In the genomic region with DNA sequence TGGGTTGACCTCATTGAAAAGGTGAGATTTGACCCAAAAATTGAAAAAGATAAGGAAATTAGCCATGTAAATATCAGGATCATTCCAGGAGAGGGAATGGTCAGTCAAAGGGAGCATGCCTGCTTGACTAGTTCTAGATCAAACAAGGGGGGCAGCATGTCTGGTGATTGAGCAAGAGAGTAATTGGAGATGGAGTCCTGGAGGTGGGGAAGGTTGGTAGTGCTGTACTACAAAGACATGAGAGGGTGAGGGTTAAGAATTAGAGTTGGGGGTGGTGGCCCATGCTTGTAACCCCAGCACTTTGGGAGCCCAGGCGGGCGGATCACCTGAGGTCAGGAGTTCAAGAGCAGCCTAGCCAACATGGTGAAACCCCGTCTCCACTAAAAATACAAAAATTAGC, we compare ENCODE assay signal across 13 cellular contexts. TPM values are rescaled to one million over a fixed set of nuclear protein-coding genes. Genes with fewer than 3 reads are reported as not detected.
A peak's percentile ranks its signal among the peaks of the same experiment; 100 is the strongest.
DNase-seq lines count a peak whose midpoint lies in the region; ATAC-seq and TF ChIP-seq lines count a peak whose summit lies in the region.
"Had no signal": no experiment of that assay in that cellular context is flagged by ENCODE, and none has a peak within 500 bp of the region (broad histone marks: within the 10 kb centered on the region; RNA-seq: fewer than 3 reads in every experiment).

No MANE protein-coding gene starts in this region.

- peaks cover 12% of the 10 kb centered on the region; the same call in 1 of the 2 replicates for H3K36me3 ChIP-seq in OCI-LY7 (ENCODE audit: insufficient read depth, low read length)

- peaks cover 53% of the 10 kb centered on the region for H3K4me1 Mint-ChIP-seq in stimulated activated naive CD8-positive, alpha-beta T cell treated with anti-CD3 and anti-CD28 coated beads, Interleukin-15, Interleukin-2, amounts not matched to agents 100 ng/mL and 50 ng/mL, for 24 hours (ENCODE audit: low read depth)
- peaks cover 54% of the 10 kb centered on the region for H3K4me1 Mint-ChIP-seq in stimulated activated naive CD8-positive, alpha-beta T cell treated with anti-CD3 and anti-CD28 coated beads, Interleukin-15, amount 100 ng/mL, for 72 hours
- H3K4me1 Mint-ChIP-seq in glutamatergic neuron (ENCODE audit: low read depth, unreplicated experiment) = peaks cover 9% of the 10 kb centered on the region

- H3K9me3 Mint-ChIP-seq in stimulated activated naive CD8-positive, alpha-beta T cell treated with anti-CD3 and anti-CD28 coated beads, Interleukin-15, Interleukin-2, amounts not matched to agents 100 ng/mL and 50 ng/mL, for 24 hours = no peaks in the 10 kb centered on the region
- no peaks in the 10 kb centered on the region for H3K9me3 Mint-ChIP-seq in stimulated activated naive CD8-positive, alpha-beta T cell treated with anti-CD3 and anti-CD28 coated beads, Interleukin-15, amount 100 ng/mL, for 72 hours
- peaks cover 4% of the 10 kb centered on the region for H3K9me3 Mint-ChIP-seq in glutamatergic neuron (ENCODE audit: unreplicated experiment)
- H3K9me3 Mint-ChIP-seq: activated B cell treated with CpG ODN at 0.5 μM for 24 hours had no signal

- H3K79me2 ChIP-seq in OCI-LY7 (ENCODE audit: insufficient read depth, low read depth, low read length) = peaks cover 63% of the 10 kb centered on the region

- H3K36me3 Mint-ChIP-seq in stimulated activated naive CD8-positive, alpha-beta T cell treated with anti-CD3 and anti-CD28 coated beads, Interleukin-15, Interleukin-2, amounts not matched to agents 100 ng/mL and 50 ng/mL, for 24 hours (ENCODE audit: low read depth) = peaks cover 13% of the 10 kb centered on the region
- H3K36me3 Mint-ChIP-seq in glutamatergic neuron (ENCODE audit: unreplicated experiment) = no peaks in the 10 kb centered on the region

- no TSS peak for BruUV-seq in OCI-LY7 (replicated peaks; lab: Mats Ljungman, UMichigan)

- H3K27ac Mint-ChIP-seq in stimulated activated naive CD8-positive, alpha-beta T cell treated with anti-CD3 and anti-CD28 coated beads, Interleukin-15, Interleukin-2, amounts not matched to agents 100 ng/mL and 50 ng/mL, for 24 hours = peak overlapping the region; percentile 8
- H3K27ac Mint-ChIP-seq in stimulated activated naive CD8-positive, alpha-beta T cell treated with anti-CD3 and anti-CD28 coated beads, Interleukin-15, amount 100 ng/mL, for 72 hours = peak overlapping the region in 1 of 2 donors; percentile 1
- peak overlapping the region; percentile 0 for H3K27ac Mint-ChIP-seq in glutamatergic neuron (ENCODE audit: unreplicated experiment)
- H3K27ac Mint-ChIP-seq: activated B cell treated with CpG ODN at 0.5 μM for 24 hours had no signal

- no peak for DNase-seq in stimulated activated naive CD8-positive, alpha-beta T cell treated with anti-CD3 and anti-CD28 coated beads, Interleukin-15, amount 100 ng/mL, for 72 hours
- DNase-seq in OCI-LY7 (ENCODE audit: low spot score) (no peak), glutamatergic neuron (no peak), GOT3 (lab: John Stamatoyannopoulos, UW) (no peak)
- no peak for DNase-seq in stimulated activated CD4-positive, alpha-beta T cell treated with anti-CD3 and anti-CD28 coated beads, Interleukin-15, amount 100 ng/mL, for 24 hours
- DNase-seq in central memory CD4-positive, alpha-beta T cell = no peak
- DNase-seq: activated B cell treated with CpG ODN at 0.5 μM for 24 hours, NCI-H1092, NCI-H748 treated with DMSO at 0.1 percent for 48 hours, Right ventricle myocardium superior had no signal

- H3K9me2 ChIP-seq in OCI-LY7 (ENCODE audit: insufficient read depth, low read length) = no peaks in the 10 kb centered on the region

- 0 out of 2 replicates have a peak overlapping the region, but pooled peaks have one; percentile 11 for H3K4me2 ChIP-seq in OCI-LY7 (ENCODE audit: low read length)

- CTCF ChIA-PET in OCI-LY7 (lab: Charles Lee; ENCODE audit: unreplicated experiment) = no interaction called here

- no peak for ATAC-seq in stimulated activated naive CD8-positive, alpha-beta T cell treated with anti-CD3 and anti-CD28 coated beads, Interleukin-15, amount 100 ng/mL, for 72 hours
- ATAC-seq in HG03196 (IDR thresholded peaks at IDR 0.05; ENCODE audit: unreplicated experiment) = no peak
- ATAC-seq: esophagus mucosa had no signal

- no peak for TF ChIP-seq CTCF in OCI-LY7 (conservative IDR thresholded peaks at IDR 0.05; ENCODE audit: low read length)
- no peak for TF ChIP-seq CTCF in glutamatergic neuron (IDR thresholded peaks at IDR 0.05; ENCODE audit: partially characterized antibody, unreplicated experiment)

- POLR2A ChIA-PET in OCI-LY7 (lab: Charles Lee) = no interaction called here

- no peak overlapping the region for H3K27ac ChIP-seq in OCI-LY7 (ENCODE audit: low read depth, low read length, poor library complexity, severe bottlenecking)

- H3K9me3 ChIP-seq in OCI-LY7 (ENCODE audit: low read length) = no peaks in the 10 kb centered on the region

- H2AFZ ChIP-seq in OCI-LY7 (ENCODE audit: low read length) = no peak overlapping the region

- H4K20me1 ChIP-seq in OCI-LY7 (ENCODE audit: insufficient read depth, low read length) = no peaks in the 10 kb centered on the region

- H3K27me3 Mint-ChIP-seq in stimulated activated naive CD8-positive, alpha-beta T cell treated with anti-CD3 and anti-CD28 coated beads, Interleukin-15, Interleukin-2, amounts not matched to agents 100 ng/mL and 50 ng/mL, for 24 hours = no peaks in the 10 kb centered on the region
- no peaks in the 10 kb centered on the region for H3K27me3 Mint-ChIP-seq in stimulated activated naive CD8-positive, alpha-beta T cell treated with anti-CD3 and anti-CD28 coated beads, Interleukin-15, amount 100 ng/mL, for 72 hours
- peaks cover 2% of the 10 kb centered on the region for H3K27me3 Mint-ChIP-seq in glutamatergic neuron (ENCODE audit: unreplicated experiment)
- H3K27me3 Mint-ChIP-seq: activated B cell treated with CpG ODN at 0.5 μM for 24 hours had no signal

- intact Hi-C loops in OCI-LY7 (cut with micrococcal nuclease; ENCODE audit: unreplicated experiment) = loop anchor here (10.0 kb wide), 1 partner anchor 1382 kb away; a partner anchor contains a TSS

- H3K4me3 ChIP-seq in OCI-LY7 (ENCODE audit: low read depth, low read length, poor library complexity, severe bottlenecking) = no peak overlapping the region

- H3K4me3 Mint-ChIP-seq in stimulated activated naive CD8-positive, alpha-beta T cell treated with anti-CD3 and anti-CD28 coated beads, Interleukin-15, Interleukin-2, amounts not matched to agents 100 ng/mL and 50 ng/mL, for 24 hours = peak overlapping the region; percentile 98
- peak overlapping the region in 1 of 2 donors; percentile 2 for H3K4me3 Mint-ChIP-seq in stimulated activated naive CD8-positive, alpha-beta T cell treated with anti-CD3 and anti-CD28 coated beads, Interleukin-15, amount 100 ng/mL, for 72 hours
- peak overlapping the region; percentile 9 for H3K4me3 Mint-ChIP-seq in glutamatergic neuron (ENCODE audit: unreplicated experiment)
- H3K4me3 Mint-ChIP-seq: activated B cell treated with CpG ODN at 0.5 μM for 24 hours had no signal

- peaks cover 17% of the 10 kb centered on the region for H3K4me1 ChIP-seq in OCI-LY7 (ENCODE audit: insufficient read depth, low read length, poor library complexity, severe bottlenecking)

RNA-seq across cellular contexts. Expression of a gene that starts 2.0 kb away (rescaled TPM):
- 27.7 and 30.9 TPM in 2 replicates for total RNA-seq in OCI-LY7 (2014; rRNA removed; shearing (Covaris generic))
- 28.8 and 31.4 TPM in 2 replicates for total RNA-seq in OCI-LY7 (2022)
- total RNA-seq in glutamatergic neuron (ENCODE audit: unreplicated experiment) = 40.2 TPM

RNA-seq across cellular contexts. Expression of a gene that starts 2.2 kb away (rescaled TPM):
- total RNA-seq in OCI-LY7 (2014; rRNA removed; shearing (Covaris generic)) = 35.9 and 40.2 TPM in 2 replicates
- 34.2 and 34.6 TPM in 2 replicates for total RNA-seq in OCI-LY7 (2022)
- total RNA-seq in glutamatergic neuron (ENCODE audit: unreplicated experiment) = 18.6 TPM

RNA-seq across cellular contexts. Expression of a gene that starts 28.3 kb away (rescaled TPM):
- 7.9 and 12.5 TPM in 2 replicates for total RNA-seq in OCI-LY7 (2014; rRNA removed; shearing (Covaris generic))
- 11.9 and 12.7 TPM in 2 replicates for total RNA-seq in OCI-LY7 (2022)
- 4.3 TPM for total RNA-seq in glutamatergic neuron (ENCODE audit: unreplicated experiment)

RNA-seq across cellular contexts. Expression of a gene that starts 28.3 kb away (rescaled TPM):
- 3.8 and 13.3 TPM in 2 replicates for total RNA-seq in OCI-LY7 (2014; rRNA removed; shearing (Covaris generic))
- total RNA-seq in OCI-LY7 (2022) (10.8 and 14.1 TPM in 2 replicates), glutamatergic neuron (ENCODE audit: unreplicated experiment) (3.8 TPM)

RNA-seq across cellular contexts. Expression of a gene that starts 41.5 kb away (rescaled TPM):
- 0.25 and 0.31 TPM in 2 replicates for total RNA-seq in OCI-LY7 (2014; rRNA removed; shearing (Covaris generic))
- 1.3 and 2.1 TPM in 2 replicates for total RNA-seq in OCI-LY7 (2022)
- 0.34 TPM for total RNA-seq in glutamatergic neuron (ENCODE audit: unreplicated experiment)
